28 cellular contexts compared by ENCODE assay signal in the genomic region with DNA sequence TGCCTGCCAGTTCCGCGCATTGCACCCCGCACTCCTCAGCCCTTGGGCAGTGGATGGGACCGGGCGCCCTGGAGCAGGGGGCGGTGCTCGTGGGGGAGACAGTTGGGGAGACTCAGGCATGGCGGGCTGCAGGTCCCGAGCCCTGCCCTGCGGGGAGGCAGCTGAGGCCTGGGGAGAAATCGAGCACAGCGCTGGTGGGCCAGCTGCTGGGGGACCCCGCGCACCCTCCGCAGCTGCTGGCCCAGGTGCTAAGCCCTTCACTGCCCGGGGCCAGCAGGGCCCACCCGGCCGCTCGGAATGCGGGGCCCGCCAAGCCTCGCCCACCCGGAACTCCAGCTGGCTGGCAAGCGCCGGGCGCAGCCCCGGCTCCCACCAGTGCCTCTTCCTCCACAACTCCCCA.
"Had no signal": no experiment of that assay in that cellular context is flagged by ENCODE, and none has a peak within 500 bp of the region (broad histone marks: within the 10 kb centered on the region; RNA-seq: fewer than 3 reads in every experiment).

No MANE protein-coding gene starts in this region.

- ATAC-seq: activated CD4-positive, alpha-beta T cell treated with anti-CD3 and anti-CD28 coated beads for 36 hours; activated CD8-positive, alpha-beta memory T cell treated with anti-CD3 and anti-CD28 coated beads, Interleukin-2, amount 10 ng/mL, durations not matched to agents 7 days and 5 days; activated CD8-positive, alpha-beta T cell treated with anti-CD3 and anti-CD28 coated beads, Interleukin-2, amount 10 ng/mL, durations not matched to agents 7 days and 5 days; activated naive CD8-positive, alpha-beta T cell treated with anti-CD3 and anti-CD28 coated beads, Interleukin-2, amount 50 U/mL, for 24 hours; body of pancreas; effector memory CD8-positive, alpha-beta T cell; foreskin keratinocyte; gastrocnemius medialis had no signal

- H3K27ac ChIP-seq: adrenal gland, body of pancreas, esophagus muscularis mucosa, foreskin keratinocyte, gastrocnemius medialis had no signal

- H3K27me3 ChIP-seq: adrenal gland, body of pancreas, esophagus muscularis mucosa, foreskin keratinocyte, gastrocnemius medialis had no signal

- H3K4me3 ChIP-seq: adrenal gland, body of pancreas, esophagus muscularis mucosa, gastrocnemius medialis had no signal

- H3K4me1 ChIP-seq: adrenal gland, body of pancreas, esophagus muscularis mucosa, foreskin keratinocyte, gastrocnemius medialis had no signal

- H3K36me3 ChIP-seq: adrenal gland, esophagus muscularis mucosa, gastrocnemius medialis had no signal

- H3K9me3 ChIP-seq: adrenal gland, body of pancreas, esophagus muscularis mucosa, gastrocnemius medialis had no signal

- DNase-seq: activated CD4-positive, alpha-beta memory T cell treated with anti-CD3 and anti-CD28 coated beads for 36 hours; activated CD4-positive, alpha-beta T cell treated with anti-CD3 and anti-CD28 coated beads for 36 hours; activated CD4-positive, alpha-beta T cell treated with anti-CD3 and anti-CD28 coated beads, Interleukin-2, amount 10 ng/mL, durations not matched to agents 24 days and 14 days; activated CD4-positive, CD25-positive, alpha-beta regulatory T cell; activated CD4-positive, CD25-positive, alpha-beta regulatory T cell treated with anti-CD3 and anti-CD28 coated beads, Interleukin-2, amount 50 U/mL, for 72 hours; activated CD8-positive, alpha-beta memory T cell treated with anti-CD3 and anti-CD28 coated beads, Interleukin-2, amount 10 ng/mL, durations not matched to agents 7 days and 5 days; activated CD8-positive, alpha-beta memory T cell treated with anti-CD3 and anti-CD28 coated beads, Interleukin-2, amount 50 U/mL, for 4 hours; activated CD8-positive, alpha-beta T cell treated with anti-CD3 and anti-CD28 coated beads, Interleukin-2, amount 10 ng/mL, durations not matched to agents 7 days and 5 days; activated effector memory CD4-positive, alpha-beta T cell treated with anti-CD3 and anti-CD28 coated beads, Interleukin-2, amount 50 U/mL, for 16 hours; activated naive CD4-positive, alpha-beta T cell treated with anti-CD3 and anti-CD28 coated beads for 36 hours; activated naive CD8-positive, alpha-beta T cell treated with anti-CD3 and anti-CD28 coated beads for 36 hours; activated naive CD8-positive, alpha-beta T cell treated with anti-CD3 and anti-CD28 coated beads, Interleukin-2, amount 50 U/mL, for 24 hours; activated T-cell treated with anti-CD3 and anti-CD28 coated beads, Interleukin-2, amount 50 U/mL, for 1 hour; activated T-cell treated with anti-CD3 and anti-CD28 coated beads, Interleukin-2, amount 50 U/mL, for 48 hours; adrenal gland; amygdala; aorta; body of pancreas; caudate nucleus; cortex of kidney; dermis blood vessel endothelial cell; effector CD4-positive, alpha-beta T cell; effector memory CD8-positive, alpha-beta T cell; erythroblast; foreskin keratinocyte; gastrocnemius medialis; T-helper 2 cell had no signal
